In genomic region chr5:159106569-159107282, GRCh38 we compare ENCODE assay signal across 9 cellular contexts. TPM values are rescaled to one million over a fixed set of nuclear protein-coding genes. Genes with fewer than 3 reads are reported as not detected.
DNase-seq lines count a peak whose midpoint lies in the region; ATAC-seq and TF ChIP-seq lines count a peak whose summit lies in the region.
"Had no signal": no experiment of that assay in that cellular context is flagged by ENCODE, and none has a peak within 500 bp of the region (broad histone marks: within the 10 kb centered on the region; RNA-seq: fewer than 3 reads in every experiment).

No MANE protein-coding gene starts in this region.

- peak; percentile 64 to 96 (median 89) for TF ChIP-seq CTCF in ovary (IDR thresholded peaks at IDR 0.05)
- peak; percentile 99 for TF ChIP-seq CTCF in type B pancreatic cell (conservative IDR thresholded peaks at IDR 0.05)

- H3K36me3 Mint-ChIP-seq in type B pancreatic cell: no peaks in the 10 kb centered on the region

- ATAC-seq in GM19395 (IDR thresholded peaks at IDR 0.05; ENCODE audit: unreplicated experiment): peak; percentile 64
- peak; percentile 59 for ATAC-seq in HG03565 (IDR thresholded peaks at IDR 0.05; ENCODE audit: unreplicated experiment)

- H3K4me1 Mint-ChIP-seq in type B pancreatic cell (ENCODE audit: unreplicated experiment): peaks cover 22% of the 10 kb centered on the region

- peak overlapping the region; percentile 86 for H3K4me3 Mint-ChIP-seq in type B pancreatic cell

- intact Hi-C loops in ovary (cut with DNase I): loop anchor here (1.0 to 10.0 kb wide), 8 partner anchors 222 to 1292 kb away; no protein-coding TSS in a partner anchor

- no peaks in the 10 kb centered on the region for H3K9me3 ChIP-seq in ovary

- peak overlapping the region; percentile 48 for H3K27ac Mint-ChIP-seq in type B pancreatic cell

- 3 to 4% (median 4%) methylated on average over 39 of the region's 39 CpGs for WGBS in ovary, 3 donors

- TF ChIP-seq POLR2A in ovary (IDR thresholded peaks at IDR 0.05): peak; percentile 25

- H3K4me3 ChIP-seq in ovary: peak overlapping the region; percentile 28

- peaks cover 80% of the 10 kb centered on the region for H3K27me3 Mint-ChIP-seq in type B pancreatic cell

- H3K27ac ChIP-seq in ovary: no peak overlapping the region
- H3K27ac ChIP-seq: epithelial cell of prostate had no signal

- peaks cover 9% of the 10 kb centered on the region for H3K4me1 ChIP-seq in ovary (ENCODE audit: insufficient read depth)

- no peaks in the 10 kb centered on the region for H3K9me3 Mint-ChIP-seq in type B pancreatic cell

- no peaks in the 10 kb centered on the region for H3K36me3 ChIP-seq in ovary

- no peak for TF ChIP-seq EP300 in ovary (IDR thresholded peaks at IDR 0.05)

- DNase-seq in CMK (ENCODE audit: low read depth) (peak; percentile 22), RPMI7951 (ENCODE audit: low read depth) (peak; percentile 45), germinal center (ENCODE audit: low spot score) (peak; percentile 84), ovary (peak; percentile 77 to 91 (median 86)), type B pancreatic cell (ENCODE audit: extremely low spot score, unreplicated experiment) (peak; percentile 89)
- peak; percentile 88 for DNase-seq in activated effector memory CD4-positive, alpha-beta T cell treated with anti-CD3 and anti-CD28 coated beads, Interleukin-2, amount 50 U/mL, for 16 hours

- H3K27me3 ChIP-seq in ovary: no peaks in the 10 kb centered on the region

RNA-seq across cellular contexts. Expression of gene EBF1, which starts 7.0 kb away (rescaled TPM):
- not detected in 2 replicates for total RNA-seq in RPMI7951 (2014; rRNA removed; shearing (Covaris generic))
- total RNA-seq in ovary (10 to 100 TPM in 6 of 7 donors, 1 to 10 TPM in 1; 6.7 to 51.0 (median 26.1) TPM), type B pancreatic cell (ENCODE audit: low replicate concordance) (2.2 and 73.2 TPM in 2 replicates)
- 10 to 100 TPM; 11.9 to 22.6 TPM for polyA plus RNA-seq in ovary

Comparison
In these comparisons a context has a peak if more than half of its experiments do, and no peak if none do; other contexts are left out.
1. DNase-seq: peak in every context shown above with its lines; median percentile 89 in type B pancreatic cell; 88 in activated effector memory CD4-positive, alpha-beta T cell treated with anti-CD3 and anti-CD28 coated beads, Interleukin-2, amount 50 U/mL, for 16 hours; 86 in ovary; 84 in germinal center; 45 in RPMI7951; 22 in CMK.